In the genomic region with DNA sequence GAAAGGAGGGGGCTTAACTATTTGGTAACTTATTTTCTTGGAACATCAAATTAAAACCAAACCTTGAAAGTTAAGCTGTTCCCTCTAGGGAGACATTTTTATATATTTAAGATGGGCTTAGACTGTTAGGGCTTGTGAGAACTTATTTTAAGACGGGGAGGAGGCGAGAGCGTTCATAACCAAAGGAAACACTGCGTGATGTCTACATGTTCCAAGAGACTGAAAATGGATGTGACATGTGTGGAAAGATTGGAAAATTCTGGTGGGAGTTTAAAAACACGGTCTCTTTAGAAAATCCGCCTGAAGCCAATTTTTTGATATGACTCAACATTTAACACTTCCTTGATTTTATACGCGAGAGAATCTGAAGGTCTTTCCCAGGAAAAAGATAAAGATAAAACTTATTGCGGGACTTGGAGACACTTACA, we compare ENCODE assay signal across 8 cellular contexts. TPM values are rescaled to one million over a fixed set of nuclear protein-coding genes. Genes with fewer than 3 reads are reported as not detected.
DNase-seq lines count a peak whose midpoint lies in the region; ATAC-seq, FAIRE-seq and TF ChIP-seq lines count a peak whose summit lies in the region.

No MANE protein-coding gene starts in this region.

- H3K9ac ChIP-seq in Karpas-422 (ENCODE audit: low read length), result peak overlapping the region; percentile 91

- no peaks in the 10 kb centered on the region for H3K9me3 Mint-ChIP-seq in memory B cell

- H3K9me3 ChIP-seq in BE2C, result no peaks in the 10 kb centered on the region
- H3K9me3 ChIP-seq in Karpas-422 (ENCODE audit: low read length), result no peaks in the 10 kb centered on the region
- no peaks in the 10 kb centered on the region for H3K9me3 ChIP-seq in uterus

- H3K27me3 ChIP-seq in BE2C (no peaks in the 10 kb centered on the region), Karpas-422 (ENCODE audit: low read length) (no peaks in the 10 kb centered on the region), uterus (no peaks in the 10 kb centered on the region)

- peaks cover 9% of the 10 kb centered on the region for H3K36me3 Mint-ChIP-seq in memory B cell

- no peak for FAIRE-seq in GM12891 (lab: Jason Lieb, UNC)

- H3K36me3 ChIP-seq in BE2C (peaks cover 23% of the 10 kb centered on the region), Karpas-422 (ENCODE audit: insufficient read depth, low read length) (peaks cover 21% of the 10 kb centered on the region; the same call in 1 of the 2 replicates), uterus (no peaks in the 10 kb centered on the region)

- peaks cover 20% of the 10 kb centered on the region for H3K79me2 ChIP-seq in Karpas-422 (ENCODE audit: low read length)

- no peaks in the 10 kb centered on the region for H3K9me2 ChIP-seq in Karpas-422 (replicated peaks; ENCODE audit: insufficient read depth, low read length)

- H3K27me3 Mint-ChIP-seq in memory B cell, result no peaks in the 10 kb centered on the region

- H3K4me3 Mint-ChIP-seq in memory B cell, result peak overlapping the region; percentile 99

- peaks cover 30% of the 10 kb centered on the region for H3K4me1 Mint-ChIP-seq in memory B cell

- no peak overlapping the region for H2AFZ ChIP-seq in Karpas-422 (ENCODE audit: low read length)

- TF ChIP-seq POLR2A in uterus (IDR thresholded peaks at IDR 0.05), result no peak
- no peak for TF ChIP-seq POLR2A in GM12891 (IDR thresholded peaks at IDR 0.05; ENCODE audit: low read depth, low read length)

- H3K27ac ChIP-seq in Karpas-422 (ENCODE audit: low read length) (peak overlapping the region; percentile 93), caudate nucleus (ENCODE audit: low read depth, low read length) (peak overlapping the region; percentile 98), uterus (peak overlapping the region; percentile 98 to 99)

- DNase-seq in BE2C (no peak), Karpas-422 (peak; percentile 61), caudate nucleus (lab: John Stamatoyannopoulos, UW) (peak in 2 of 61 donors; percentile 41), memory B cell (ENCODE audit: low spot score in 2 of 2) (no peak), uterus (no peak), ureter (ENCODE audit: low spot score) (no peak), GM12891 (ENCODE audit: insufficient read length, low spot score) (no peak)

- ATAC-seq in memory B cell (ENCODE audit: low read depth), result no peak
- ATAC-seq in GM18907 (IDR thresholded peaks at IDR 0.05; ENCODE audit: unreplicated experiment), result no peak

- H3K4me2 ChIP-seq in Karpas-422 (ENCODE audit: low read depth, low read length, poor library complexity, severe bottlenecking), result peak overlapping the region; percentile 82

- H3K4me3 ChIP-seq in BE2C (ENCODE audit: low read depth, low read length), result peak overlapping the region; percentile 95
- peak overlapping the region; percentile 93 for H3K4me3 ChIP-seq in Karpas-422 (ENCODE audit: low read length)
- peak overlapping the region; percentile 83 to 88 for H3K4me3 ChIP-seq in uterus

- TF ChIP-seq CTCF in BE2C (IDR thresholded peaks at IDR 0.05; ENCODE audit: low read depth, low read length) (no peak), uterus (IDR thresholded peaks at IDR 0.05) (no peak)

- no peaks in the 10 kb centered on the region for H3K4me1 ChIP-seq in BE2C
- peaks cover 48% of the 10 kb centered on the region for H3K4me1 ChIP-seq in Karpas-422 (ENCODE audit: low read length)
- H3K4me1 ChIP-seq in uterus, result peaks cover 0 to 8% of the 10 kb centered on the region in 2 donors

- H3K27ac Mint-ChIP-seq in memory B cell, result peak overlapping the region; percentile 99

- intact Hi-C loops in uterus (cut with DNase I; ENCODE audit: low total_unique reads), result no loop called here

- no peaks in the 10 kb centered on the region for H4K20me1 ChIP-seq in Karpas-422 (ENCODE audit: insufficient read depth, low read depth, low read length)

TF ChIP-seq in GM12891, 5 proteins besides CTCF, POLR2A, EP300 and RAD21:
- TF ChIP-seq POLR2AphosphoS5 (IDR thresholded peaks at IDR 0.05; ENCODE audit: low read depth, low read length), result no peak
- TF ChIP-seq TAF1 (IDR thresholded peaks at IDR 0.05; ENCODE audit: low read depth, low read length), result no peak
- no peak for TF ChIP-seq POU2F2 (IDR thresholded peaks at IDR 0.05; ENCODE audit: low read depth, low read length)
- no peak for TF ChIP-seq SPI1 (IDR thresholded peaks at IDR 0.05; ENCODE audit: low read depth, low read length)
- TF ChIP-seq PAX5 (IDR thresholded peaks at IDR 0.05; ENCODE audit: insufficient read depth, low read length, severe bottlenecking), result no peak

RNA-seq across cellular contexts. Expression of a gene that starts 0.7 kb away (rescaled TPM):
- 24.7 TPM for polyA plus RNA-seq in BE2C (2012; ENCODE audit: insufficient read depth, insufficient read length, low read depth)
- total RNA-seq in Karpas-422 (2014; rRNA removed; shearing (Covaris generic); ENCODE audit: low replicate concordance), result 114 and 140 TPM in 2 replicates
- total RNA-seq in uterus (100 to 1,000 TPM in 3 of 4 donors, 10 to 100 TPM in 1; 44.8 to 187 (median 122) TPM), ureter (101 TPM)
- polyA plus RNA-seq in GM12891 (2012; ENCODE audit: low read depth, missing spikeins), result 101 TPM

RNA-seq across cellular contexts. Expression of a gene that starts 19.8 kb away (rescaled TPM):
- polyA plus RNA-seq in BE2C (2012; ENCODE audit: insufficient read depth, insufficient read length, low read depth), result 57.4 TPM
- total RNA-seq in Karpas-422 (2014; rRNA removed; shearing (Covaris generic); ENCODE audit: low replicate concordance), result 87.6 and 150 TPM in 2 replicates
- total RNA-seq in uterus (100 to 1,000 TPM; 105 to 198 (median 162) TPM), ureter (126 TPM)
- polyA plus RNA-seq in GM12891 (2012; ENCODE audit: low read depth, missing spikeins), result 132 TPM

RNA-seq across cellular contexts. Expression of a gene that starts 47.1 kb away (rescaled TPM):
- not detected for polyA plus RNA-seq in BE2C (2012; ENCODE audit: insufficient read depth, insufficient read length, low read depth)
- total RNA-seq in Karpas-422 (2014; rRNA removed; shearing (Covaris generic); ENCODE audit: low replicate concordance), result 16.4 and 18.9 TPM in 2 replicates
- total RNA-seq in uterus (under 1 TPM in 1 of 4 donors, not detected in 3; 0.14 TPM), ureter (not detected)
- 3.7 TPM for polyA plus RNA-seq in GM12891 (2012; ENCODE audit: low read depth, missing spikeins)

Comparison
In these comparisons a context has a peak if more than half of its experiments do, and no peak if none do; other contexts are left out.
1. RNA of a gene that starts 47.1 kb away (total RNA-seq): 16.4 to 18.9 TPM in Karpas-422; not detected in ureter (single experiment) and 0.14 TPM in uterus; every median in the first group is over 10 times any median in the second.
2. Peak in every context shown above with its lines, with median percentiles within 50 percentile points of each other: H3K4me3 ChIP-seq and H3K27ac ChIP-seq.